ENCODE assay signal across 12 cellular contexts in the genomic region with DNA sequence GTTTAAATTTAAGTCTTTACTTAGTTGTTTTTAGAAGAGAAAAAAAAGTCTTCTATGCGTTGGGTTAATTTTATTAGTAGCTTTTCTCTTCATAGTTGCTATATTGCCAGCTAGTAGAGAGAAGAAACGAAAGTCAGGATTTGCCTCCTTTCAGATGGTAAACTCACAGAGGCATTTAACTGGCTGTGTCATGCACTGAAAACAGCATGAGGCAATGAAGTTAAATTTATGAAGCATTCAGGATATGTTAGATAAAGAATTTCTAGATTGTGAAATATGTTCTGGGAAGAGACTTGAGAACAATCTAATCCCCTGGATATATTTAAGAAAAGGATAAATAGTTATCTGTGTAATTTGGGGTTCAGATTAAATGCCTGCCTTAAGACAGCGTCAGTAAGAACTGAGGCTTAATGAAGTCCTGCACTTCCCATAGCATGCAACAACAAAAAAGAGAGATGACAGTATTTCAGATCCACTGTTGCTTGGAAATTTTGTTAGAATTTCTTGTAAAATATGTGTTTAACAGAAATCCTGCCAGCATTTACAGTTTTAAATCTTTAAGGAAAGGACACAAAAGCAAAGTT. TPM values are rescaled to one million over a fixed set of nuclear protein-coding genes. Genes with fewer than 3 reads are reported as not detected.
DNase-seq lines count a peak whose midpoint lies in the region; ATAC-seq and TF ChIP-seq lines count a peak whose summit lies in the region.
"Had no signal": no experiment of that assay in that cellular context is flagged by ENCODE, and none has a peak within 500 bp of the region (broad histone marks: within the 10 kb centered on the region; RNA-seq: fewer than 3 reads in every experiment).

No MANE protein-coding gene starts in this region.

- H3K4me3 ChIP-seq in endocrine pancreas (ENCODE audit: control insufficient read depth, insufficient read depth, low read length), result peak overlapping the region; percentile 59
- peak overlapping the region in 2 of 3 donors; percentile 28 to 41 for H3K4me3 ChIP-seq in right lobe of liver
- peak overlapping the region; percentile 34 to 41 for H3K4me3 ChIP-seq in testis

- no peaks in the 10 kb centered on the region for H3K27me3 ChIP-seq in endocrine pancreas (ENCODE audit: control insufficient read depth, insufficient read depth, low read length)
- H3K27me3 ChIP-seq in right lobe of liver, result no peaks in the 10 kb centered on the region
- no peaks in the 10 kb centered on the region for H3K27me3 ChIP-seq in testis

- no peaks in the 10 kb centered on the region for H3K9me3 ChIP-seq in endocrine pancreas (ENCODE audit: control insufficient read depth, low read length)
- no peaks in the 10 kb centered on the region for H3K9me3 ChIP-seq in right lobe of liver
- no peaks in the 10 kb centered on the region for H3K9me3 ChIP-seq in testis

- intact Hi-C loops in right lobe of liver (cut with DNase I) (no loop called here), testis (cut with DNase I; ENCODE audit: low total_unique reads) (no loop called here)

- H3K36me3 Mint-ChIP-seq in HFFc6 (ENCODE audit: low read depth), result peaks cover 8% of the 10 kb centered on the region

- peaks cover 58% of the 10 kb centered on the region for H3K4me1 Mint-ChIP-seq in HFFc6 (ENCODE audit: low read depth)

- TF ChIP-seq CTCF in HFFc6 (IDR thresholded peaks at IDR 0.05) (no peak), right lobe of liver (IDR thresholded peaks at IDR 0.05) (no peak), testis (IDR thresholded peaks at IDR 0.05) (no peak)

- ATAC-seq in right lobe of liver (peak; percentile 39 to 60 (median 50)), HG03280 (IDR thresholded peaks at IDR 0.05; ENCODE audit: unreplicated experiment) (no peak)

- no peak overlapping the region for H3K9ac ChIP-seq in endocrine pancreas (ENCODE audit: control insufficient read depth, insufficient read depth, low read length)

- WGBS in right lobe of liver (ENCODE audit: insufficient coverage, low coverage, low lambda C conversion rate, missing lambda C conversion rate), result 23% methylated on average over 3 of the region's 3 CpGs
- WGBS in testis, 2 donors, result 45 to 66% methylated on average over 3 of the region's 3 CpGs

- H3K4me1 ChIP-seq in endocrine pancreas (ENCODE audit: control insufficient read depth, insufficient read depth, low read length) (peaks cover 22% of the 10 kb centered on the region), right lobe of liver (peaks cover 0 to 22% (median 10%) of the 10 kb centered on the region in 4 donors), testis (peaks cover 4% of the 10 kb centered on the region)

- DNase-seq in HFFc6 (peak; percentile 10), right lobe of liver (no peak), testis (no peak), SK-N-DZ (ENCODE audit: low spot score) (no peak), anterior cingulate cortex (lab: John Stamatoyannopoulos, UW) (no peak)
- DNase-seq in stimulated activated CD4-positive, alpha-beta T cell treated with anti-CD3 and anti-CD28 coated beads, Interleukin-4, amount 100 ng/mL, for 1 hour, result no peak
- DNase-seq: DMS53, NCI-H748 treated with DMSO at 0.1 percent for 48 hours had no signal

- peaks cover 5% of the 10 kb centered on the region for H3K27me3 Mint-ChIP-seq in HFFc6 (ENCODE audit: insufficient read depth)

- TF ChIP-seq POLR2A in right lobe of liver (IDR thresholded peaks at IDR 0.05), result no peak
- no peak for TF ChIP-seq POLR2A in testis (IDR thresholded peaks at IDR 0.05)

- peak overlapping the region; percentile 51 to 87 (median 69) for H3K27ac ChIP-seq in right lobe of liver
- H3K27ac ChIP-seq in testis, result peak overlapping the region in 1 of 2 donors; percentile 65

- H3K9me3 Mint-ChIP-seq in HFFc6, result no peaks in the 10 kb centered on the region
- H3K9me3 Mint-ChIP-seq: activated T-helper 1 cell treated with anti-CD3 and anti-CD28 coated beads, Interleukin-12 subunit alpha, Interleukin-12 subunit beta, Interleukin-2, Interleukin-4 antibody, amounts not matched to agents 30 ng/mL and 10 ng/mL and 1 ng/mL, durations not matched to agents 14 hours and 24 hours and 36 hours had no signal

- H3K27ac Mint-ChIP-seq in HFFc6, result peak overlapping the region; percentile 46; the same call in 1 of the 2 replicates
- H3K27ac Mint-ChIP-seq: activated T-helper 1 cell treated with anti-CD3 and anti-CD28 coated beads, Interleukin-12 subunit alpha, Interleukin-12 subunit beta, Interleukin-2, Interleukin-4 antibody, amounts not matched to agents 30 ng/mL and 10 ng/mL and 1 ng/mL, durations not matched to agents 14 hours and 24 hours and 36 hours had no signal

- H3K36me3 ChIP-seq in endocrine pancreas (ENCODE audit: control insufficient read depth, insufficient read depth, low read length) (no peaks in the 10 kb centered on the region), right lobe of liver (no peaks in the 10 kb centered on the region), testis (ENCODE audit: low read depth, missing control alignments) (no peaks in the 10 kb centered on the region)

- peak overlapping the region; percentile 35; the same call in 1 of the 2 replicates for H3K4me3 Mint-ChIP-seq in HFFc6
- H3K4me3 Mint-ChIP-seq: activated T-helper 1 cell treated with anti-CD3 and anti-CD28 coated beads, Interleukin-12 subunit alpha, Interleukin-12 subunit beta, Interleukin-2, Interleukin-4 antibody, amounts not matched to agents 30 ng/mL and 10 ng/mL and 1 ng/mL, durations not matched to agents 14 hours and 24 hours and 36 hours had no signal

RNA-seq across cellular contexts. Expression of gene ANGPTL1, which starts 1.7 kb away (rescaled TPM):
- not detected for total RNA-seq in HFFc6 (2021; fragmentation: NEBNext Ultra II Directional; extraction: Animal tissue kit (Norgen Biotek cat#: 25700))
- 10 to 100 TPM in 1 of 6 experiments, 1 to 10 TPM in 5; 1.2 to 10.0 (median 3.8) TPM for total RNA-seq in right lobe of liver
- total RNA-seq in testis, result 10 to 100 TPM in 1 of 2 donors, 1 to 10 TPM in 1; 5.0 to 14.7 TPM
- 18.4 TPM for polyA plus RNA-seq in testis (ENCODE audit: insufficient read depth, low read depth, low replicate concordance)
- polyA plus RNA-seq in SK-N-DZ (2014; cell fraction: cytosol; rRNA removed), result 0.07 TPM in 1 of 2 replicates, not detected in the other
- not detected in 2 replicates for polyA plus RNA-seq in SK-N-DZ (2014; cell fraction: nucleus; rRNA removed)
- total RNA-seq: activated T-helper 1 cell treated with anti-CD3 and anti-CD28 coated beads, Interleukin-12 subunit alpha, Interleukin-12 subunit beta, Interleukin-2, Interleukin-4 antibody, amounts not matched to agents 30 ng/mL and 10 ng/mL and 1 ng/mL, durations not matched to agents 14 hours and 24 hours and 36 hours had no signal
- polyA plus RNA-seq: neural cell had no signal
